In genomic region chr6:18177566-18177965, GRCh38 we compare ENCODE assay signal across 15 cellular contexts. TPM values are rescaled to one million over a fixed set of nuclear protein-coding genes. Genes with fewer than 3 reads are reported as not detected.
DNase-seq lines count a peak whose midpoint lies in the region; ATAC-seq and TF ChIP-seq lines count a peak whose summit lies in the region.
"Had no signal": no experiment of that assay in that cellular context is flagged by ENCODE, and none has a peak within 500 bp of the region (broad histone marks: within the 10 kb centered on the region; RNA-seq: fewer than 3 reads in every experiment).

No MANE protein-coding gene starts in this region.

- H3K9me3 ChIP-seq in colonic mucosa: no peaks in the 10 kb centered on the region
- H3K9me3 ChIP-seq in neutrophil: no peaks in the 10 kb centered on the region

- ATAC-seq in HG02571 (IDR thresholded peaks at IDR 0.05; ENCODE audit: unreplicated experiment) (no peak), SK-N-SH treated with all-trans-retinoic acid at 6 μM for 48 hours (no peak)

- DNase-seq in NCI-H748 (lab: John Stamatoyannopoulos, UW; ENCODE audit: unreplicated experiment): peak; percentile 67
- DNase-seq in colonic mucosa: peak; percentile 49
- DNase-seq in GM20000 (ENCODE audit: low spot score): no peak
- DNase-seq: ACHN; CD4-positive, alpha-beta T cell; DMS153; DMS79 treated with DMSO at 0.1 percent for 48 hours; EL; KBM-7 had no signal

- H3K4me3 ChIP-seq in colonic mucosa: no peak overlapping the region
- H3K4me3 ChIP-seq in neutrophil (ENCODE audit: low read depth in 1 of 2, low read length in 1 of 2): no peak overlapping the region
- H3K4me3 ChIP-seq: BLaER1 treated with 17β-estradiol and CSF1 and Interleukin-3, amounts not matched to agents 10 nM and 100 nM had no signal

- no peak overlapping the region for H3K9ac ChIP-seq in colonic mucosa (ENCODE audit: low read depth in 2 of 2, low read length in 2 of 2)
- H3K9ac ChIP-seq: BLaER1 treated with 17β-estradiol and CSF1 and Interleukin-3, amounts not matched to agents 10 nM and 100 nM had no signal

- H3K27ac ChIP-seq in 22Rv1 (peak overlapping the region; percentile 33), colonic mucosa (peak overlapping the region; percentile 20), neutrophil (peak overlapping the region; percentile 63)

- H3K27me3 ChIP-seq in colonic mucosa (no peaks in the 10 kb centered on the region), neutrophil (no peaks in the 10 kb centered on the region)
- H3K27me3 ChIP-seq: BLaER1 treated with 17β-estradiol and CSF1 and Interleukin-3, amounts not matched to agents 10 nM and 100 nM had no signal

- H3K4me1 ChIP-seq in colonic mucosa: no peaks in the 10 kb centered on the region
- H3K4me1 ChIP-seq in neutrophil (ENCODE audit: control insufficient read depth in 1 of 2, insufficient read depth in 1 of 2, low read depth in 1 of 2, low read length in 1 of 2): peaks cover 30 to 39% of the 10 kb centered on the region in 2 experiments

- no peaks in the 10 kb centered on the region for H3K36me3 ChIP-seq in colonic mucosa
- peaks cover 31% of the 10 kb centered on the region for H3K36me3 ChIP-seq in neutrophil

- intact Hi-C loops in colonic mucosa (cut with DNase I): no loop called here

- TF ChIP-seq CTCF in 22Rv1 (IDR thresholded peaks at IDR 0.05): no peak
- TF ChIP-seq CTCF in colonic mucosa (IDR thresholded peaks at IDR 0.05): no peak
- TF ChIP-seq CTCF in neutrophil (IDR thresholded peaks at IDR 0.05): no peak
- TF ChIP-seq CTCF in GM20000 (IDR thresholded peaks at IDR 0.05; ENCODE audit: extremely low read depth, missing control alignments): no peak

TF ChIP-seq in SK-N-SH treated with all-trans-retinoic acid at 6 μM for 48 hours, 23 proteins besides CTCF, POLR2A, EP300 and RAD21:
- TF ChIP-seq CSDC2 (CRISPR knock-in tag; IDR thresholded peaks at IDR 0.05) (no peak), RARB (CRISPR knock-in tag; IDR thresholded peaks at IDR 0.05) (no peak), ZNF565 (CRISPR knock-in tag; conservative IDR thresholded peaks at IDR 0.05; ENCODE audit: low read depth) (no peak), TSHZ2 (CRISPR knock-in tag; IDR thresholded peaks at IDR 0.05) (no peak), OSR1 (CRISPR knock-in tag; IDR thresholded peaks at IDR 0.05) (no peak)

RNA-seq across cellular contexts. Expression of gene KDM1B, which starts 22.3 kb away (rescaled TPM):
- total RNA-seq in colonic mucosa: 10 to 100 TPM; 28.4 to 43.5 TPM

RNA-seq across cellular contexts. Expression of gene TPMT, which starts 22.7 kb away (rescaled TPM):
- total RNA-seq in colonic mucosa: 10 to 100 TPM; 51.1 to 52.5 TPM

RNA-seq across cellular contexts. Expression of gene NHLRC1, which starts 55.1 kb away (rescaled TPM):
- 1 to 10 TPM; 1.6 to 2.5 TPM for total RNA-seq in colonic mucosa
- total RNA-seq: A172 had no signal
